In the genomic region with DNA sequence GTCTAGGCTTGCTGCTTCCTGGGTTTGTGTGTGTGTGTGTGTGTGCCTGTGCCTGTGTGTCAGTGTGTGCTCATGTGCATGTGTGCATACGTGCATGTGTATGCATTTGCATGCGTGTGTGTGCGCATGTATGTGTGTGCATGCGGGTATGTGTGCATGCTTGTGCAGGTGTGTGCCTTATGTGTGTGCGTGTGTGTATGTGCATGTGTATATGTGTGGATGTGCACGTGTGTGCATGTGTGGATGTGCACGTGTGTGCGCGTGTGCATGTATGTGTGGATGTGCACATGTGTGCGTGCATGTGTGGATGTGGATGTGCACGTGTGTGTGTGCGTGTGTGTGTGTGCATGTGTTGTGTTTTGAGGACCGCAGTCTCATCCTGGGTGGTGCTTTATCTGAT, we compare ENCODE assay signal across 28 cellular contexts.
"Had no signal": no experiment of that assay in that cellular context is flagged by ENCODE, and none has a peak within 500 bp of the region (broad histone marks: within the 10 kb centered on the region; RNA-seq: fewer than 3 reads in every experiment).

No MANE protein-coding gene starts in this region.

- H3K27ac Mint-ChIP-seq: activated B cell treated with CpG ODN at 0.5 μM for 24 hours; activated T-helper 2 cell treated with anti-CD3 and anti-CD28 coated beads, Interferon-gamma antibody, Interleukin-2, Interleukin-4, amounts not matched to agents 10 μg/mL and 5 μg/mL and 100 μg/mL, durations not matched to agents 14 hours and 24 hours and 36 hours; stimulated activated naive CD8-positive, alpha-beta T cell treated with anti-CD3 and anti-CD28 coated beads, Interleukin-15, Interleukin-2, amounts not matched to agents 100 ng/mL and 50 ng/mL, for 24 hours; T-helper 1 cell treated with Interleukin-12 subunit alpha and Interleukin-12 subunit beta and Interleukin-4 antibody, amounts not matched to agents 30 μg/mL and 1 μg/mL, for 36 hours had no signal

- H3K4me3 ChIP-seq: ascending aorta, dorsolateral prefrontal cortex, hepatocyte, ovary, prostate gland, right atrium auricular region, thyroid gland had no signal

- H3K9me3 ChIP-seq: ascending aorta, neutrophil, ovary, prostate gland, right atrium auricular region, thyroid gland had no signal

- H3K27me3 Mint-ChIP-seq: activated B cell treated with CpG ODN at 0.5 μM for 24 hours; effector memory CD8-positive, alpha-beta T cell; stimulated activated naive CD8-positive, alpha-beta T cell treated with anti-CD3 and anti-CD28 coated beads, Interleukin-15, Interleukin-2, amounts not matched to agents 100 ng/mL and 50 ng/mL, for 24 hours had no signal

- H3K4me3 Mint-ChIP-seq: activated B cell treated with CpG ODN at 0.5 μM for 24 hours; activated T-cell treated with anti-CD3 and anti-CD28 coated beads, Interleukin-2, amount 50 U/mL, for 4 hours; effector memory CD8-positive, alpha-beta T cell; immature natural killer cell; natural killer cell; stimulated activated naive CD8-positive, alpha-beta T cell treated with anti-CD3 and anti-CD28 coated beads, Interleukin-15, Interleukin-2, amounts not matched to agents 100 ng/mL and 50 ng/mL, for 24 hours; T-helper 1 cell treated with Interleukin-12 subunit alpha and Interleukin-12 subunit beta and Interleukin-4 antibody, amounts not matched to agents 30 μg/mL and 1 μg/mL, for 36 hours had no signal

- H3K27me3 ChIP-seq: ascending aorta, brain microvascular endothelial cell, dorsolateral prefrontal cortex, hepatocyte, neutrophil, ovary, right atrium auricular region, thyroid gland had no signal

- H3K4me1 Mint-ChIP-seq: activated B cell treated with CpG ODN at 0.5 μM for 24 hours had no signal

- H3K4me1 ChIP-seq: prostate gland, right atrium auricular region, thyroid gland had no signal

- H3K4me2 ChIP-seq: hepatocyte had no signal

- ATAC-seq: activated T-cell treated with anti-CD3 and anti-CD28 coated beads, Interleukin-2, amount 50 U/mL, for 4 hours; effector memory CD8-positive, alpha-beta T cell; esophagus mucosa; left lobe of liver; natural killer cell had no signal

- H2AFZ ChIP-seq: hepatocyte had no signal

- H3K36me3 ChIP-seq: neutrophil, ovary, prostate gland had no signal

- DNase-seq: activated B cell treated with CpG ODN at 0.5 μM for 24 hours; activated CD4-positive, alpha-beta T cell treated with anti-CD3 and anti-CD28 coated beads for 4 hours; activated CD4-positive, alpha-beta T cell treated with anti-CD3 and anti-CD28 coated beads, Interleukin-2, amount 50 U/mL, for 48 hours; activated naive CD4-positive, alpha-beta T cell treated with anti-CD3 and anti-CD28 coated beads, Interleukin-2, amount 50 U/mL, for 16 hours; activated T-cell treated with anti-CD3 and anti-CD28 coated beads, Interleukin-2, amount 50 U/mL, for 4 hours; brain microvascular endothelial cell; central memory CD4-positive, alpha-beta T cell; dorsolateral prefrontal cortex; effector memory CD8-positive, alpha-beta T cell; foreskin melanocyte; glutamatergic neuron; immature natural killer cell; midbrain; natural killer cell; ovary; stimulated activated CD4-positive, alpha-beta T cell treated with anti-CD3 and anti-CD28 coated beads, Interleukin-1b, Interleukin-23, amount 100 ng/mL, for 48 hours; substantia nigra; thyroid gland had no signal

- H3K27ac ChIP-seq: ascending aorta, brain microvascular endothelial cell, dorsolateral prefrontal cortex, hepatocyte, neutrophil, ovary, prostate gland, right atrium auricular region, thyroid gland had no signal

- H3K9me3 Mint-ChIP-seq: activated B cell treated with CpG ODN at 0.5 μM for 24 hours; activated T-cell treated with anti-CD3 and anti-CD28 coated beads, Interleukin-2, amount 50 U/mL, for 4 hours; activated T-helper 2 cell treated with anti-CD3 and anti-CD28 coated beads, Interferon-gamma antibody, Interleukin-2, Interleukin-4, amounts not matched to agents 10 μg/mL and 5 μg/mL and 100 μg/mL, durations not matched to agents 14 hours and 24 hours and 36 hours; effector memory CD8-positive, alpha-beta T cell; immature natural killer cell; natural killer cell; stimulated activated naive CD8-positive, alpha-beta T cell treated with anti-CD3 and anti-CD28 coated beads, Interleukin-15, Interleukin-2, amounts not matched to agents 100 ng/mL and 50 ng/mL, for 24 hours; T-helper 1 cell treated with Interleukin-12 subunit alpha and Interleukin-12 subunit beta and Interleukin-4 antibody, amounts not matched to agents 30 μg/mL and 1 μg/mL, for 36 hours had no signal
